Comparison of ENCODE assay signal across 9 cellular contexts in the genomic region with DNA sequence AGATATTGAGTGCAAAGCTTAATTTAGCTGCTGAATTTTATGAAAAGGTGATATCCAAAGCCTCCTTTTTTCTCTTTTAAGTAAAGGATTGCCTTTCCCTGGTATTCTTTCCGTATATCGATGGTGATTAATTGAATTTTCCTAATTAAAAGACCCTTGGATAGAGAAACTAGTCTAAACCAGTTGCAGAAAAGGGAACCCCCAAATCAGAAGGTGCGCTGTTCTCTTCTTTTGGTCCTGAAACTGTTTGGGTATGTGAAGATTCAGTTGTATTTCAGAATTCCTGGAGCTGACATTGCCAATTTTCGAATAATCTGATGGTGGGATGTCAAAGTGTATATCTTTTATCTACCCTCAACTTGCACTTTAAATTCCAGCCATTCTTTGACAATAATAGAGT. TPM values are rescaled to one million over a fixed set of nuclear protein-coding genes. Genes with fewer than 3 reads are reported as not detected.
A peak's percentile ranks its signal among the peaks of the same experiment; 100 is the strongest.
DNase-seq lines count a peak whose midpoint lies in the region; ATAC-seq and TF ChIP-seq lines count a peak whose summit lies in the region.
"Had no signal": no experiment of that assay in that cellular context is flagged by ENCODE, and none has a peak within 500 bp of the region (broad histone marks: within the 10 kb centered on the region; RNA-seq: fewer than 3 reads in every experiment).

No MANE protein-coding gene starts in this region.

- H3K27ac ChIP-seq in esophagus muscularis mucosa (replicated peaks in 1 of 4), result peak overlapping the region in 2 of 4 donors; percentile 93 to 94
- no peak overlapping the region for H3K27ac ChIP-seq in prostate gland

- H3K27me3 ChIP-seq in esophagus muscularis mucosa, result no peaks in the 10 kb centered on the region
- H3K27me3 ChIP-seq in prostate gland (replicated peaks; ENCODE audit: insufficient read depth), result no peaks in the 10 kb centered on the region

- intact Hi-C loops in esophagus muscularis mucosa (cut with DNase I) (no loop called here), prostate gland (cut with DNase I) (no loop called here)

- no peaks in the 10 kb centered on the region for H3K36me3 ChIP-seq in esophagus muscularis mucosa
- no peaks in the 10 kb centered on the region for H3K36me3 ChIP-seq in prostate gland

- in situ Hi-C loops in G401 (cut with HindIII; ENCODE audit: low sequenced_read_pairs), result no loop called here

- H3K4me1 ChIP-seq in esophagus muscularis mucosa, result peaks cover 20 to 30% (median 21%) of the 10 kb centered on the region in 4 donors
- no peaks in the 10 kb centered on the region for H3K4me1 ChIP-seq in prostate gland (replicated peaks)

- peak; percentile 25 for DNase-seq in G401 (ENCODE audit: low spot score)
- DNase-seq in RKO (ENCODE audit: low spot score), result peak; percentile 25
- DNase-seq in esophagus muscularis mucosa (ENCODE audit: extremely low spot score), result no peak
- no peak for DNase-seq in prostate gland (ENCODE audit: low spot score)
- DNase-seq in NCI-H1048 (lab: John Stamatoyannopoulos, UW), result no peak
- DNase-seq in anterior cingulate cortex (lab: John Stamatoyannopoulos, UW), result no peak
- DNase-seq: NCI-H748 treated with DMSO at 0.1 percent for 48 hours had no signal

- H3K9me3 ChIP-seq in esophagus muscularis mucosa, result no peaks in the 10 kb centered on the region
- no peaks in the 10 kb centered on the region for H3K9me3 ChIP-seq in prostate gland

- TF ChIP-seq CTCF in esophagus muscularis mucosa (IDR thresholded peaks at IDR 0.05), result no peak
- TF ChIP-seq CTCF in prostate gland (IDR thresholded peaks at IDR 0.05), result no peak

- WGBS in esophagus muscularis mucosa, result 41% methylated on average over 4 of the region's 4 CpGs
- 51% methylated on average over 4 of the region's 4 CpGs for WGBS in prostate gland

- TF ChIP-seq EP300 in esophagus muscularis mucosa (IDR thresholded peaks at IDR 0.05), result no peak

- no peak for TF ChIP-seq POLR2A in esophagus muscularis mucosa (IDR thresholded peaks at IDR 0.05; ENCODE audit: low read depth)
- TF ChIP-seq POLR2A in prostate gland (IDR thresholded peaks at IDR 0.05), result no peak

- ATAC-seq in GM18909 (IDR thresholded peaks at IDR 0.05; ENCODE audit: poor library complexity, unreplicated experiment) (no peak), GM21367 (IDR thresholded peaks at IDR 0.05; ENCODE audit: unreplicated experiment) (no peak)

- H3K4me3 ChIP-seq in esophagus muscularis mucosa (peak overlapping the region; percentile 76 to 91 (median 90)), prostate gland (peak overlapping the region; percentile 79 to 85)

RNA-seq across cellular contexts. Expression of a gene that starts 1.9 kb away (rescaled TPM):
- total RNA-seq in G401 (2014; rRNA removed; shearing (Covaris generic)), result 19.8 and 47.4 TPM in 2 replicates
- total RNA-seq in esophagus muscularis mucosa (10 to 100 TPM in 3 of 4 donors, 1 to 10 TPM in 1; 9.1 to 21.1 (median 15.9) TPM), prostate gland (10 to 100 TPM; 13.5 to 18.7 TPM)

RNA-seq across cellular contexts. Expression of a gene that starts 23.7 kb away (rescaled TPM):
- total RNA-seq in G401 (2014; rRNA removed; shearing (Covaris generic)), result not detected in 2 replicates
- not detected for total RNA-seq in esophagus muscularis mucosa
- 1 to 10 TPM in 1 of 2 donors, not detected in 1; 2.6 TPM for total RNA-seq in prostate gland

Comparison
In these comparisons a context has a peak if more than half of its experiments do, and no peak if none do; other contexts are left out.
1. DNase-seq: peak in G401 (single experiment) and RKO (single experiment); none in esophagus muscularis mucosa (single experiment), prostate gland (single experiment), NCI-H1048 (single experiment) and anterior cingulate cortex (0 of 58).